ENCODE assay signal across 25 cellular contexts in the genomic region with DNA sequence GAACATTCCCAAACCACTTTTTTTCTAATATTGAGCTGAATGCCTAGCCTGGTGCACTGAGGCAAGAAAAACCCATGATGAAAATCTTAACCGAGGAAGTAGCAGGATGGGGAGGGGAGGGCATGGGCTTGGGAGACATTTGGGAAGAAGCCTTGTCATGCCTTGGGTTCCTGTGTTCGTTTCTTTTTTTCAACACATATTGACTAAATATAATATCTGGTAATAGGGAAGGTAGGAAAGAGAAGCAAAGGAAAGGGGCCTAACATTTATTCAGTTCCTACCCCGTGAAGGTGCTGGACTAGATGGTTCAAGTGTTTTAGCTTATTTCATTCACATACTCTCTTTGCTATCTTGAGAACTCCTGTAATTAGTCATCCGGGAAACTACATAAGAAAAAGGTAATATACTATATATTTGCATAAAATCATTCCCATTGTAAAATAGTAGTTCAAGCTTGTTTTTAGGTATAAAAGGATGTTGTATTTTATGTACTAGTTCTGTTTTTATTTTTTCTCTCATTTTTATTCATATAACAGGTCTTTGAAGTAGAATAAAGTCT.
A peak's percentile ranks its signal among the peaks of the same experiment; 100 is the strongest.
DNase-seq lines count a peak whose midpoint lies in the region; ATAC-seq, FAIRE-seq and TF ChIP-seq lines count a peak whose summit lies in the region.
"Had no signal": no experiment of that assay in that cellular context is flagged by ENCODE, and none has a peak within 500 bp of the region (broad histone marks: within the 10 kb centered on the region; RNA-seq: fewer than 3 reads in every experiment).

No MANE protein-coding gene starts in this region.

- H3K4me1 ChIP-seq in foreskin keratinocyte, result peaks cover 49% of the 10 kb centered on the region

- peak; percentile 53 for DNase-seq in GM10266 (ENCODE audit: extremely low spot score)
- no peak for DNase-seq in GM18507 (ENCODE audit: extremely low spot score, insufficient read length, low read depth)
- no peak for DNase-seq in T-helper 17 cell
- no peak for DNase-seq in foreskin keratinocyte
- no peak for DNase-seq in GM19238 (ENCODE audit: insufficient read length, low spot score)
- no peak for DNase-seq in lower leg skin (ENCODE audit: low spot score in 2 of 2)
- no peak for DNase-seq in head of caudate nucleus
- DNase-seq in left cardiac atrium, result no peak
- DNase-seq: CD4-positive, alpha-beta T cell; COR-L47; GDM1; GOT3; HFFc6; IMR-90; MM.1S; NCI-H2029; NCI-H446 treated with DMSO at 0.1 percent for 48 hours; NCI-H526 treated with DMSO at 0.1 percent for 48 hours; Right ventricle myocardium superior; RPMI8226; T-helper 1 cell had no signal

- peak overlapping the region; percentile 4 for H3K27ac Mint-ChIP-seq in T-helper 17 cell
- H3K27ac Mint-ChIP-seq: CD4-positive, alpha-beta T cell; HFFc6 had no signal

- TF ChIP-seq CTCF in GM10266 (IDR thresholded peaks at IDR 0.05; ENCODE audit: control insufficient read depth, insufficient read depth, low read depth, missing control alignments), result no peak
- TF ChIP-seq CTCF in foreskin keratinocyte (conservative IDR thresholded peaks at IDR 0.05), result no peak
- no peak for TF ChIP-seq CTCF in lower leg skin (IDR thresholded peaks at IDR 0.05)

- no peak overlapping the region for H3K4me3 Mint-ChIP-seq in T-helper 17 cell
- H3K4me3 Mint-ChIP-seq: CD4-positive, alpha-beta T cell; HFFc6 had no signal

- H3K4me3 ChIP-seq in lower leg skin (ENCODE audit: low read depth, poor library complexity, severe bottlenecking), result no peak overlapping the region
- H3K4me3 ChIP-seq: BLaER1 treated with 17β-estradiol and CSF1 and Interleukin-3, amounts not matched to agents 10 nM and 100 nM; HAP-1; SJSA1 had no signal

- H3K36me3 Mint-ChIP-seq in T-helper 17 cell (ENCODE audit: low read depth), result peaks cover 4% of the 10 kb centered on the region

- FAIRE-seq in GM18507 (lab: Jason Lieb, UNC), result peak; percentile 46

- no peaks in the 10 kb centered on the region for H3K27me3 Mint-ChIP-seq in T-helper 17 cell
- H3K27me3 Mint-ChIP-seq: CD4-positive, alpha-beta T cell had no signal

- H3K27ac ChIP-seq in foreskin keratinocyte, result peak overlapping the region; percentile 26
- H3K27ac ChIP-seq: BLaER1 treated with 17β-estradiol and CSF1 and Interleukin-3, amounts not matched to agents 10 nM and 100 nM; KMS-11; SJSA1 had no signal

- ATAC-seq in T-helper 17 cell, result no peak
- ATAC-seq in foreskin keratinocyte, result no peak
- no peak for ATAC-seq in left cardiac atrium

- peaks cover 12% of the 10 kb centered on the region for H3K4me1 Mint-ChIP-seq in T-helper 17 cell

- no peaks in the 10 kb centered on the region for H3K9me3 ChIP-seq in T-helper 17 cell (ENCODE audit: control insufficient read depth, low read length, poor library complexity, severe bottlenecking)
- H3K9me3 ChIP-seq: BLaER1 treated with 17β-estradiol and CSF1 and Interleukin-3, amounts not matched to agents 10 nM and 100 nM; HAP-1; SJSA1 had no signal

- intact Hi-C loops in lower leg skin (cut with DNase I; ENCODE audit: low total_unique reads), result no loop called here
- intact Hi-C loops in head of caudate nucleus (cut with DNase I), result loop anchor here (10.0 kb wide), 1 partner anchor 265 kb away; a partner anchor contains a TSS
- intact Hi-C loops in left cardiac atrium (cut with DNase I), result loop anchor here in 1 of 2 donors (10.0 kb wide), 1 partner anchor 235 kb away; a partner anchor contains a TSS

- H3K27me3 ChIP-seq in foreskin keratinocyte, result no peaks in the 10 kb centered on the region
- H3K27me3 ChIP-seq: BLaER1 treated with 17β-estradiol and CSF1 and Interleukin-3, amounts not matched to agents 10 nM and 100 nM; SJSA1 had no signal

- no peak for TF ChIP-seq POLR2A in lower leg skin (IDR thresholded peaks at IDR 0.05)

- WGBS in lower leg skin, 2 donors, result 79 to 80% methylated on average over 4 of the region's 4 CpGs
